Comparison of ENCODE assay signal across 8 cellular contexts in genomic region chr10:51960494-51960895, GRCh38.
DNase-seq lines count a peak whose midpoint lies in the region; ATAC-seq and TF ChIP-seq lines count a peak whose summit lies in the region.

No MANE protein-coding gene starts in this region.

- peaks cover 3% of the 10 kb centered on the region for H3K4me1 ChIP-seq in left ventricle myocardium inferior
- peaks cover 0 to 21% (median 4%) of the 10 kb centered on the region in 4 donors for H3K4me1 ChIP-seq in sigmoid colon

- H3K36me3 Mint-ChIP-seq in CD14-positive monocyte = no peaks in the 10 kb centered on the region
- H3K36me3 Mint-ChIP-seq in activated T-helper 1 cell treated with anti-CD3 and anti-CD28 coated beads, Interleukin-12 subunit alpha, Interleukin-12 subunit beta, Interleukin-2, Interleukin-4 antibody, amounts not matched to agents 30 ng/mL and 10 ng/mL and 1 ng/mL, durations not matched to agents 14 hours and 24 hours and 36 hours (ENCODE audit: low read depth) = no peaks in the 10 kb centered on the region

- no peaks in the 10 kb centered on the region for H3K27me3 ChIP-seq in left ventricle myocardium inferior (ENCODE audit: low read depth)
- no peaks in the 10 kb centered on the region for H3K27me3 ChIP-seq in sigmoid colon

- H3K27ac Mint-ChIP-seq in CD14-positive monocyte = no peak overlapping the region
- H3K27ac Mint-ChIP-seq in activated T-helper 1 cell treated with anti-CD3 and anti-CD28 coated beads, Interleukin-12 subunit alpha, Interleukin-12 subunit beta, Interleukin-2, Interleukin-4 antibody, amounts not matched to agents 30 ng/mL and 10 ng/mL and 1 ng/mL, durations not matched to agents 14 hours and 24 hours and 36 hours = no peak overlapping the region

- intact Hi-C loops in CD14-positive monocyte (cut with micrococcal nuclease) (no loop called here), left ventricle myocardium inferior (cut with micrococcal nuclease) (no loop called here), sigmoid colon (cut with DNase I) (loop anchor here (5.0 kb wide), 3 partner anchors 263 to 948 kb away; partner anchors contain the start of gene CSTF2T)
- intact Hi-C loops in activated T-helper 1 cell treated with anti-CD3 and anti-CD28 coated beads, Interleukin-12 subunit alpha, Interleukin-12 subunit beta, Interleukin-2, Interleukin-4 antibody, amounts not matched to agents 30 ng/mL and 10 ng/mL and 1 ng/mL, durations not matched to agents 14 hours and 24 hours and 36 hours (cut with micrococcal nuclease) = loop anchor here (1.0 kb wide), 2 partner anchors 571 to 949 kb away; no protein-coding TSS in a partner anchor

- DNase-seq in CD14-positive monocyte (ENCODE audit: low spot score) = no peak
- peak; percentile 11 for DNase-seq in KG1 (lab: John Stamatoyannopoulos, UW)
- no peak for DNase-seq in left ventricle myocardium inferior
- DNase-seq in sigmoid colon = no peak
- no peak for DNase-seq in omental fat pad (ENCODE audit: low spot score)
- DNase-seq in activated T-helper 1 cell treated with anti-CD3 and anti-CD28 coated beads, Interleukin-12 subunit alpha, Interleukin-12 subunit beta, Interleukin-2, Interleukin-4 antibody, amounts not matched to agents 30 ng/mL and 10 ng/mL and 1 ng/mL, durations not matched to agents 14 hours and 24 hours and 36 hours (ENCODE audit: low spot score) = no peak

- H3K9me3 Mint-ChIP-seq in CD14-positive monocyte = no peaks in the 10 kb centered on the region
- no peaks in the 10 kb centered on the region for H3K9me3 Mint-ChIP-seq in activated T-helper 1 cell treated with anti-CD3 and anti-CD28 coated beads, Interleukin-12 subunit alpha, Interleukin-12 subunit beta, Interleukin-2, Interleukin-4 antibody, amounts not matched to agents 30 ng/mL and 10 ng/mL and 1 ng/mL, durations not matched to agents 14 hours and 24 hours and 36 hours

- no peak overlapping the region for H3K4me3 ChIP-seq in WI38 (ENCODE audit: low read depth, low read length)
- H3K4me3 ChIP-seq in left ventricle myocardium inferior = no peak overlapping the region
- no peak overlapping the region for H3K4me3 ChIP-seq in sigmoid colon

- no peaks in the 10 kb centered on the region for H3K4me1 Mint-ChIP-seq in CD14-positive monocyte
- H3K4me1 Mint-ChIP-seq in activated T-helper 1 cell treated with anti-CD3 and anti-CD28 coated beads, Interleukin-12 subunit alpha, Interleukin-12 subunit beta, Interleukin-2, Interleukin-4 antibody, amounts not matched to agents 30 ng/mL and 10 ng/mL and 1 ng/mL, durations not matched to agents 14 hours and 24 hours and 36 hours (ENCODE audit: low read depth) = no peaks in the 10 kb centered on the region

- H3K27ac ChIP-seq in left ventricle myocardium inferior (replicated peaks) (no peak overlapping the region), sigmoid colon (peak overlapping the region in 2 of 4 donors; percentile 2 to 51)

- H3K9me3 ChIP-seq in left ventricle myocardium inferior (replicated peaks) (no peaks in the 10 kb centered on the region), sigmoid colon (no peaks in the 10 kb centered on the region)

- H3K27me3 Mint-ChIP-seq in CD14-positive monocyte (ENCODE audit: low read depth in 3 of 3) = peaks cover 2 to 5% (median 4%) of the 10 kb centered on the region in 3 donors
- H3K27me3 Mint-ChIP-seq in activated T-helper 1 cell treated with anti-CD3 and anti-CD28 coated beads, Interleukin-12 subunit alpha, Interleukin-12 subunit beta, Interleukin-2, Interleukin-4 antibody, amounts not matched to agents 30 ng/mL and 10 ng/mL and 1 ng/mL, durations not matched to agents 14 hours and 24 hours and 36 hours (ENCODE audit: insufficient read depth) = peaks cover 7% of the 10 kb centered on the region

- 18 to 26% methylated on average over 8 of the region's 8 CpGs for WGBS in sigmoid colon, 2 donors

- H3K36me3 ChIP-seq in left ventricle myocardium inferior = no peaks in the 10 kb centered on the region
- no peaks in the 10 kb centered on the region for H3K36me3 ChIP-seq in sigmoid colon

- TF ChIP-seq POLR2A in sigmoid colon (IDR thresholded peaks at IDR 0.05) = no peak

- TF ChIP-seq CTCF in CD14-positive monocyte (IDR thresholded peaks at IDR 0.05) (peak; percentile 42), WI38 (IDR thresholded peaks at IDR 0.05; ENCODE audit: low read depth, low read length) (0 out of 2 replicates have a peak, but pooled peaks have one; percentile 21), left ventricle myocardium inferior (IDR thresholded peaks at IDR 0.05; ENCODE audit: borderline replicate concordance) (peak; percentile 62), sigmoid colon (IDR thresholded peaks at IDR 0.05) (peak; percentile 10 to 51 (median 44)), omental fat pad (IDR thresholded peaks at IDR 0.05) (no peak)

- H3K4me3 Mint-ChIP-seq in CD14-positive monocyte = no peak overlapping the region
- no peak overlapping the region for H3K4me3 Mint-ChIP-seq in activated T-helper 1 cell treated with anti-CD3 and anti-CD28 coated beads, Interleukin-12 subunit alpha, Interleukin-12 subunit beta, Interleukin-2, Interleukin-4 antibody, amounts not matched to agents 30 ng/mL and 10 ng/mL and 1 ng/mL, durations not matched to agents 14 hours and 24 hours and 36 hours

- no peak for TF ChIP-seq EP300 in sigmoid colon (IDR thresholded peaks at IDR 0.05)

- ATAC-seq in GM18868 (IDR thresholded peaks at IDR 0.05; ENCODE audit: unreplicated experiment) (peak; percentile 85), omental fat pad (ENCODE audit: low FRiP score) (no peak)

Comparison
In these comparisons a context has a peak if more than half of its experiments do, and no peak if none do; other contexts are left out.
1. CTCF ChIP-seq: peak in CD14-positive monocyte (single experiment), WI38 (single experiment), left ventricle myocardium inferior (single experiment) and sigmoid colon (4 of 4); none in omental fat pad (0 of 3).
2. intact Hi-C loops: an anchor here in sigmoid colon (5.0 kb wide) and activated T-helper 1 cell treated with anti-CD3 and anti-CD28 coated beads, Interleukin-12 subunit alpha, Interleukin-12 subunit beta, Interleukin-2, Interleukin-4 antibody, amounts not matched to agents 30 ng/mL and 10 ng/mL and 1 ng/mL, durations not matched to agents 14 hours and 24 hours and 36 hours (1.0 kb wide); none called in CD14-positive monocyte and left ventricle myocardium inferior.